Comparison of ENCODE assay signal across 8 cellular contexts in the genomic region with DNA sequence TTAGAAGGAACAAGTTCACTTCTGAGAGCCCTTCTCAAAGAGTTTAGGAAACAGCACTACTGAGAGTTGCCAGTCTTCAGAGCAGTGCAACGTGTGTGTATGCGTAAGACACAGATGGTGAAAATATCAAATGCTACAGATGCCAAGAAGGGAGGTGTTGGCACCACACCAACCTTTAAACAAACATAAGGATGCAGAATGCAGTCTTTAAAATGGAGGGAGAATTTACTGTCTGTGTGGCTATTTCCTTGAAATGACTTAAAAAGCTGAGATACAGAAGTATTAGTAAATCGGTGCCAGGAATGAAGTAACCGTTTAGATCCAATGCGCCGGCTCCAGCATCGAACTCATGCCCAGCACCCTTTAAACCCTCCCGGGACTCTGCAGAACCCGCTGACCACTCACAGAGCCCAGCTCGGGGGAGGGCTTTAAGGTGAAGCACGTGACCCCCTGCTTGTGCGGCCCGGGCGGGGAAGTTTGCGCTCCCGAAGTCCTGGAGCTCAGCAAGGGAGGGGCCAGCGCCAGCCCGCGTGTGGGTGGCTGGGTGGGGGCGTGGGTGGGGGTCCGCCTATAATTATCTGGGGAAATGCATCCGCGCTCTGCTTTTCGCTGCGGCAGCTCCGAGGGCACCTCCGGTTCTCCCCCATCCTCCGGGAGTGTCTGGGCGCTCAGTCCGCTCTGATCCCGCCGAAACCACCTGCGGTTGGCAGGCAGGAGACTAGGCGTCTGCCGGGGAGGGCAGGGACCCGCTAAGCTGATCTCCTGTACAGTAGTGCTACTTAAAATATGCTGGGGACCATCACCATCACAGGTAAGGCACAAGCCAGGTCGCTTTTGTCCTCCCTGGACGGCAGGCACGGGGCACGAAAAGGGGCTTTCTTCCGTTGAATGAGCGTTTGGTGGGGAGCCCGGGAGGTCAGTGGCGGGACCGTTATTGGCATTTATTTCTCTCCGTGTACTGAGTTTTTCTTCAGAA.
DNase-seq lines count a peak whose midpoint lies in the region; ATAC-seq, FAIRE-seq and TF ChIP-seq lines count a peak whose summit lies in the region.

No MANE protein-coding gene starts in this region.

- H3K27me3 Mint-ChIP-seq in Calu3 (ENCODE audit: unreplicated experiment) (no peaks in the 10 kb centered on the region), naive B cell (peaks cover 5 to 37% (median 18%) of the 10 kb centered on the region in 3 donors)
- peaks cover 50% of the 10 kb centered on the region for H3K27me3 Mint-ChIP-seq in activated CD8-positive, alpha-beta T cell treated with anti-CD3 and anti-CD28 coated beads, Interleukin-2, amount 10 ng/mL, durations not matched to agents 7 days and 5 days (ENCODE audit: low read depth)

- no peak for TF ChIP-seq CTCF in Calu3 (IDR thresholded peaks at IDR 0.05; ENCODE audit: unreplicated experiment)

- H3K9me3 ChIP-seq in MG63 = no peaks in the 10 kb centered on the region

- H3K9me3 Mint-ChIP-seq in Calu3 (ENCODE audit: low read depth, unreplicated experiment) = peaks cover 2% of the 10 kb centered on the region
- no peaks in the 10 kb centered on the region for H3K9me3 Mint-ChIP-seq in activated CD8-positive, alpha-beta T cell treated with anti-CD3 and anti-CD28 coated beads, Interleukin-2, amount 10 ng/mL, durations not matched to agents 7 days and 5 days (ENCODE audit: insufficient read depth)
- peaks cover 0 to 5% (median 0%) of the 10 kb centered on the region in 7 donors for H3K9me3 Mint-ChIP-seq in naive B cell

- H3K36me3 ChIP-seq in MG63 = no peaks in the 10 kb centered on the region

- POLR2A ChIA-PET in activated CD8-positive, alpha-beta T cell treated with anti-CD3 and anti-CD28 coated beads, Interleukin-2, amount 10 ng/mL, durations not matched to agents 7 days and 5 days (lab: Charles Lee) = interaction anchor here (1.0 to 1.2 kb wide), 2 partner anchors 311 kb away, joined by 3 to 4 read pairs; no protein-coding TSS in a partner anchor

- FAIRE-seq in GM12892 (lab: Jason Lieb, UNC) = no peak

- DNase-seq in Calu3 (peak; percentile 65), MG63 (peak; percentile 79), fibroblast of gingiva (ENCODE audit: low read depth) (peak; percentile 80), naive B cell (peak; percentile 2), GDM1 (lab: John Stamatoyannopoulos, UW) (no peak), GM12892 (ENCODE audit: insufficient read length) (no peak)
- peak; percentile 25 for DNase-seq in activated CD8-positive, alpha-beta T cell treated with anti-CD3 and anti-CD28 coated beads, Interleukin-2, amount 10 ng/mL, durations not matched to agents 7 days and 5 days

- intact Hi-C loops in Calu3 (cut with micrococcal nuclease; ENCODE audit: unreplicated experiment) = loop anchor here (2.0 to 10.0 kb wide), 2 partner anchors 281 to 433 kb away; no protein-coding TSS in a partner anchor

- H3K27me3 ChIP-seq in MG63 = no peaks in the 10 kb centered on the region

- peak; percentile 58 for ATAC-seq in activated CD8-positive, alpha-beta T cell treated with anti-CD3 and anti-CD28 coated beads, Interleukin-2, amount 10 ng/mL, durations not matched to agents 7 days and 5 days
- peak; percentile 35 to 47 for ATAC-seq in naive B cell (ENCODE audit: low read depth in 2 of 2)
- ATAC-seq in HG02981 (IDR thresholded peaks at IDR 0.05; ENCODE audit: unreplicated experiment) = no peak

- H3K4me1 Mint-ChIP-seq in Calu3 (ENCODE audit: low read depth, unreplicated experiment) (peaks cover 14% of the 10 kb centered on the region), naive B cell (peaks cover 14 to 22% (median 21%) of the 10 kb centered on the region in 3 donors)
- peaks cover 24% of the 10 kb centered on the region for H3K4me1 Mint-ChIP-seq in activated CD8-positive, alpha-beta T cell treated with anti-CD3 and anti-CD28 coated beads, Interleukin-2, amount 10 ng/mL, durations not matched to agents 7 days and 5 days (ENCODE audit: low read depth)

- no peak for TF ChIP-seq POLR2A in GM12892 (IDR thresholded peaks at IDR 0.05; ENCODE audit: low read depth, low read length)

- peak overlapping the region; percentile 48 for H3K4me3 ChIP-seq in MG63

- BruUV-seq in Calu3 (replicated peaks; lab: Mats Ljungman, UMichigan) = no TSS peak

- H3K4me3 Mint-ChIP-seq in Calu3 (ENCODE audit: low read depth, unreplicated experiment) (peak overlapping the region; percentile 76), naive B cell (peak overlapping the region; percentile 67 to 92 (median 86))
- peak overlapping the region; percentile 57 for H3K4me3 Mint-ChIP-seq in activated CD8-positive, alpha-beta T cell treated with anti-CD3 and anti-CD28 coated beads, Interleukin-2, amount 10 ng/mL, durations not matched to agents 7 days and 5 days

- peaks cover 16% of the 10 kb centered on the region for H3K36me3 Mint-ChIP-seq in Calu3 (ENCODE audit: insufficient read depth, unreplicated experiment)
- no peaks in the 10 kb centered on the region for H3K36me3 Mint-ChIP-seq in activated CD8-positive, alpha-beta T cell treated with anti-CD3 and anti-CD28 coated beads, Interleukin-2, amount 10 ng/mL, durations not matched to agents 7 days and 5 days (ENCODE audit: low read depth)
- H3K36me3 Mint-ChIP-seq in naive B cell = peaks cover 0 to 5% of the 10 kb centered on the region in 2 donors

- H3K27ac Mint-ChIP-seq in Calu3 (ENCODE audit: unreplicated experiment) (peak overlapping the region; percentile 60), naive B cell (peak overlapping the region in 2 of 6 donors; percentile 36 to 59)
- H3K27ac Mint-ChIP-seq in activated CD8-positive, alpha-beta T cell treated with anti-CD3 and anti-CD28 coated beads, Interleukin-2, amount 10 ng/mL, durations not matched to agents 7 days and 5 days = no peak overlapping the region

- CTCF ChIA-PET in Calu3 (lab: Charles Lee) = interaction anchor here (0.5 to 4.2 kb wide), 13 partner anchors 9 to 1341 kb away, joined by 3 to 59 read pairs (median 5); a partner anchor contains a TSS
- CTCF ChIA-PET in activated CD8-positive, alpha-beta T cell treated with anti-CD3 and anti-CD28 coated beads, Interleukin-2, amount 10 ng/mL, durations not matched to agents 7 days and 5 days (lab: Charles Lee) = interaction anchor here (0.7 to 7.6 kb wide), 68 partner anchors 9 to 718 kb away, joined by 3 to 326 read pairs (median 5); a partner anchor contains a TSS

Comparison
In these comparisons a context has a peak if more than half of its experiments do, and no peak if none do; other contexts are left out.
1. DNase-seq: peak in Calu3 (single experiment), MG63 (single experiment), activated CD8-positive, alpha-beta T cell treated with anti-CD3 and anti-CD28 coated beads, Interleukin-2, amount 10 ng/mL, durations not matched to agents 7 days and 5 days (single experiment), fibroblast of gingiva (single experiment) and naive B cell (single experiment); none in GDM1 (single experiment) and GM12892 (single experiment).
2. Peak in every context shown above with its lines, with median percentiles within 50 percentile points of each other: H3K4me3 Mint-ChIP-seq.